20 cellular contexts compared by ENCODE assay signal in genomic region chr4:62717144-62717543, GRCh38.
"Had no signal": no experiment of that assay in that cellular context is flagged by ENCODE, and none has a peak within 500 bp of the region (broad histone marks: within the 10 kb centered on the region; RNA-seq: fewer than 3 reads in every experiment).

No MANE protein-coding gene starts in this region.

- H3K4me3 ChIP-seq: lung, prostate gland, right atrium auricular region, stomach, thyroid gland, vagina had no signal

- FAIRE-seq: keratinocyte had no signal

- ATAC-seq: left lobe of liver; naive thymus-derived CD4-positive, alpha-beta T cell; sciatic nerve; stimulated activated effector memory CD8-positive, alpha-beta T cell treated with anti-CD3 and anti-CD28 coated beads, Interleukin-12 subunit alpha, Interleukin-12 subunit beta, amount 100 ng/mL, for 72 hours had no signal

- H3K9me3 ChIP-seq: prostate gland, right atrium auricular region, stomach, thyroid gland, vagina had no signal

- H3K4me1 ChIP-seq: prostate gland, right atrium auricular region, stomach, thyroid gland, vagina had no signal

- H3K36me3 ChIP-seq: prostate gland, right atrium auricular region, stomach, thyroid gland, vagina had no signal

- DNase-seq: cortex of kidney; effector CD4-positive, alpha-beta T cell; head of caudate nucleus; mesenchymal stem cell; naive thymus-derived CD4-positive, alpha-beta T cell; nucleus accumbens; stimulated activated CD4-positive, alpha-beta T cell treated with anti-CD3 and anti-CD28 coated beads, Interleukin-2, amount 100 ng/mL, for 24 hours; stimulated activated CD4-positive, alpha-beta T cell treated with anti-CD3 and anti-CD28 coated beads, Interleukin-4, amount 100 ng/mL, for 24 hours; stimulated activated naive CD4-positive, alpha-beta T cell treated with Interleukin-2 at 50 U/mL for 16 hours; stomach; thyroid gland; trophoblast cell had no signal

- H3K27me3 ChIP-seq: right atrium auricular region, stomach, thyroid gland, vagina had no signal

- H3K27ac ChIP-seq: prostate gland, right atrium auricular region, stomach, thyroid gland, vagina had no signal
